1 cellular context compared by ENCODE assay signal in the genomic region with DNA sequence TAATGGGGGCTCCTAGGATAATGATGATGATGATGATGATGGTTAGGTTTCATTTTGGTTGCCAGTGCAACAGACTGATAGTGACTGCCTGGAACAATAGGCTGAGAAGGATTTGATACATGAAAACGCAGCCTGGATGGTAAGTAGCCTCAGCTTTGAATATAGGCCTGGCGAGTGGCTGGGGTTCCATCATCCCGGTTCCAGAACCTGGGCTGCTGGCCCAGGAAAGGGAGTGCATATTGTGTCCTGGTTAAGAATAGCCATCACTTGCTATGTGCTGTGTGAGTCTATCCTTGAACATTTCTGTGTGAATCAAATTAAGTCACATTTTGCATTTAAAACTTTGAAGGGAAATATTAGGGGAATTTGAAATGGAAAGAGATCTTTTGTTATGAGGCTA.
TF ChIP-seq lines count a peak whose summit lies in the region.

No MANE protein-coding gene starts in this region.

TF ChIP-seq in GM12878, 131 proteins besides CTCF, POLR2A, EP300 and RAD21 (continued from another document):
- TF ChIP-seq, protein P1, sequence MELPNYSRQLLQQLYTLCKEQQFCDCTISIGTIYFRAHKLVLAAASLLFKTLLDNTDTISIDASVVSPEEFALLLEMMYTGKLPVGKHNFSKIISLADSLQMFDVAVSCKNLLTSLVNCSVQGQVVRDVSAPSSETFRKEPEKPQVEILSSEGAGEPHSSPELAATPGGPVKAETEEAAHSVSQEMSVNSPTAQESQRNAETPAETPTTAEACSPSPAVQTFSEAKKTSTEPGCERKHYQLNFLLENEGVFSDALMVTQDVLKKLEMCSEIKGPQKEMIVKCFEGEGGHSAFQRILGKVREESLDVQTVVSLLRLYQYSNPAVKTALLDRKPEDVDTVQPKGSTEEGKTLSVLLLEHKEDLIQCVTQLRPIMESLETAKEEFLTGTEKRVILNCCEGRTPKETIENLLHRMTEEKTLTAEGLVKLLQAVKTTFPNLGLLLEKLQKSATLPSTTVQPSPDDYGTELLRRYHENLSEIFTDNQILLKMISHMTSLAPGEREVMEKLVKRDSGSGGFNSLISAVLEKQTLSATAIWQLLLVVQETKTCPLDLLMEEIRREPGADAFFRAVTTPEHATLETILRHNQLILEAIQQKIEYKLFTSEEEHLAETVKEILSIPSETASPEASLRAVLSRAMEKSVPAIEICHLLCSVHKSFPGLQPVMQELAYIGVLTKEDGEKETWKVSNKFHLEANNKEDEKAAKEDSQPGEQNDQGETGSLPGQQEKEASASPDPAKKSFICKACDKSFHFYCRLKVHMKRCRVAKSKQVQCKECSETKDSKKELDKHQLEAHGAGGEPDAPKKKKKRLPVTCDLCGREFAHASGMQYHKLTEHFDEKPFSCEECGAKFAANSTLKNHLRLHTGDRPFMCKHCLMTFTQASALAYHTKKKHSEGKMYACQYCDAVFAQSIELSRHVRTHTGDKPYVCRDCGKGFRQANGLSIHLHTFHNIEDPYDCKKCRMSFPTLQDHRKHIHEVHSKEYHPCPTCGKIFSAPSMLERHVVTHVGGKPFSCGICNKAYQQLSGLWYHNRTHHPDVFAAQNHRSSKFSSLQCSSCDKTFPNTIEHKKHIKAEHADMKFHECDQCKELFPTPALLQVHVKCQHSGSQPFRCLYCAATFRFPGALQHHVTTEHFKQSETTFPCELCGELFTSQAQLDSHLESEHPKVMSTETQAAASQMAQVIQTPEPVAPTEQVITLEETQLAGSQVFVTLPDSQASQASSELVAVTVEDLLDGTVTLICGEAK (IDR thresholded peaks at IDR 0.05; ENCODE audit: borderline replicate concordance) = no peak
- TF ChIP-seq NBN (IDR thresholded peaks at IDR 0.05) (no peak), ZNF622 (IDR thresholded peaks at IDR 0.05) (no peak), SRF (IDR thresholded peaks at IDR 0.05; ENCODE audit: low read depth in 2 of 2, low read length in 2 of 2) (no peak), RBBP5 (conservative IDR thresholded peaks at IDR 0.05) (no peak), YY1 (IDR thresholded peaks at IDR 0.05; ENCODE audit: low read depth, low read length) (no peak)
